11 cellular contexts compared by ENCODE assay signal in the genomic region with DNA sequence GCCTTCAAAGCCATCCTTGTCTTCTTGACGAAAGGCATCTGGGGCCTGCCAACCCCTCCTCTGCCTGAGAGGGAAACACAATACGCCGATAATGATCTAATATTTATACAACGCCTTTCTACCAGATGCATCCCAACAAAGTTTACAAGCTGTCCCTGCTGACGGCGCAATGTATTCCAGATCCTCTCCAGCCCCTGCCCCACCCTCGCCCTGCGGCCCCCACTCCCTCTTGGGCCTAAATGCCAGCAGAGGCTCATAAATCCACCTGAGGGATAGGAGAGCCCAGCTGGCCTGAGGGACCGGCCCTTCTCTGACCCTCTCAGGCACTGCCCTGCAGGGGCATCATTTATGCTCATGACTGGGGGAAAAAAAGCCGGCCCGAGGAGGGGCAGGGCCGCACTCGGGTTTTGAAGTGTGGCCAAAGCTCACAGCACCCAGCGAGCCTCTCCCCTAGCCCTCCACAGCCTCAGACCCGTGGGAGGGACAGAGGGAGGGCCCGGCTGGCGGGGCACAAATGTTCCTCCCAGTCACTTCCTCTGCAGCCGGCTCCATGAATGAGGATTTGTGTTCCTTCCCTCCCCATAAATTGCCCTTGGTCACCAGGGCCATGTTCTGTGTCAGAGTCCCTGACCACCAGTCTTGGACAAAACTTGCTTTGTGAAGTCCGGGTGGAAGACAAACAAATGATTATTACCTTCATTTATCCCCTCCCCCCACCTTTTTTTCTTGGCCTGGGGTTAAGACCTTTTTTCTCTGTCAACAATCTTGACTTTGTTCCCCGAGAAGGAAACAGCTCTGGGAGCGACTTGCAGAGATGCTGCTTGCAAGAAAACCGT.
DNase-seq lines count a peak whose midpoint lies in the region; ATAC-seq and TF ChIP-seq lines count a peak whose summit lies in the region.
"Had no signal": no experiment of that assay in that cellular context is flagged by ENCODE, and none has a peak within 500 bp of the region (broad histone marks: within the 10 kb centered on the region; RNA-seq: fewer than 3 reads in every experiment).

No MANE protein-coding gene starts in this region.

- H3K36me3 ChIP-seq in right atrium auricular region, result no peaks in the 10 kb centered on the region
- no peaks in the 10 kb centered on the region for H3K36me3 ChIP-seq in aorta (ENCODE audit: control insufficient read depth in 1 of 2, insufficient read depth in 2 of 2, low read length in 1 of 2)

- H3K9me3 ChIP-seq in right atrium auricular region (no peaks in the 10 kb centered on the region), aorta (ENCODE audit: control insufficient read depth, low read length) (no peaks in the 10 kb centered on the region)

- no peak overlapping the region for H3K4me3 ChIP-seq in right atrium auricular region
- H3K4me3 ChIP-seq in aorta (ENCODE audit: low read length in 2 of 2), result no peak overlapping the region

- H3K4me3 Mint-ChIP-seq in glutamatergic neuron (ENCODE audit: unreplicated experiment) (no peak overlapping the region), nephron progenitor cell (peak overlapping the region; percentile 55)
- H3K4me3 Mint-ChIP-seq: T-helper 2 cell treated with Interferon-gamma antibody and Interleukin-4, amounts not matched to agents 5 μg/mL and 100 μg/mL, for 36 hours had no signal

- H3K27ac ChIP-seq in right atrium auricular region (no peak overlapping the region), aorta (ENCODE audit: low read depth in 1 of 2, low read length in 2 of 2) (no peak overlapping the region)

- peaks cover 5% of the 10 kb centered on the region for H3K4me1 Mint-ChIP-seq in glutamatergic neuron (ENCODE audit: low read depth, unreplicated experiment)
- peaks cover 94% of the 10 kb centered on the region for H3K4me1 Mint-ChIP-seq in nephron progenitor cell

- peaks cover 1% of the 10 kb centered on the region for H3K9me3 Mint-ChIP-seq in glutamatergic neuron (ENCODE audit: unreplicated experiment)
- no peaks in the 10 kb centered on the region for H3K9me3 Mint-ChIP-seq in nephron progenitor cell
- H3K9me3 Mint-ChIP-seq: T-helper 2 cell treated with Interferon-gamma antibody and Interleukin-4, amounts not matched to agents 5 μg/mL and 100 μg/mL, for 36 hours had no signal

- peak; percentile 43 for ATAC-seq in Right ventricle myocardium inferior
- peak; percentile 7 for ATAC-seq in aorta (ENCODE audit: low FRiP score)
- ATAC-seq in HG02798 (IDR thresholded peaks at IDR 0.05; ENCODE audit: poor library complexity, unreplicated experiment), result no peak
- ATAC-seq in HG02973 (IDR thresholded peaks at IDR 0.05; ENCODE audit: unreplicated experiment), result no peak

- H3K4me1 ChIP-seq in right atrium auricular region, result peaks cover 0 to 16% of the 10 kb centered on the region in 2 donors
- no peaks in the 10 kb centered on the region for H3K4me1 ChIP-seq in aorta (ENCODE audit: control insufficient read depth in 1 of 2, insufficient read depth in 2 of 2, low read length in 2 of 2)

- 76% methylated on average over 22 of the region's 22 CpGs for WGBS in aorta, 2 donors

- H3K36me3 Mint-ChIP-seq in glutamatergic neuron (ENCODE audit: unreplicated experiment), result no peaks in the 10 kb centered on the region
- H3K36me3 Mint-ChIP-seq in nephron progenitor cell (ENCODE audit: low read depth), result no peaks in the 10 kb centered on the region

- intact Hi-C loops in Right ventricle myocardium inferior (cut with DNase I) (no loop called here), aorta (cut with DNase I) (no loop called here)

- H3K27me3 ChIP-seq in right atrium auricular region (peaks cover 0 to 2% of the 10 kb centered on the region in 2 donors), aorta (ENCODE audit: control insufficient read depth in 1 of 2, insufficient read depth in 2 of 2, low read length in 1 of 2) (no peaks in the 10 kb centered on the region)

- H3K27me3 Mint-ChIP-seq in glutamatergic neuron (ENCODE audit: unreplicated experiment) (no peaks in the 10 kb centered on the region), nephron progenitor cell (ENCODE audit: low read depth, poor library complexity) (peaks cover 38% of the 10 kb centered on the region)

- no peak for DNase-seq in Right ventricle myocardium inferior (ENCODE audit: missing footprints)
- DNase-seq in right atrium auricular region (ENCODE audit: low spot score), result no peak
- peak; percentile 12 for DNase-seq in glutamatergic neuron
- peak; percentile 70 for DNase-seq in nephron progenitor cell
- no peak for DNase-seq in aorta
- DNase-seq in activated CD8-positive, alpha-beta memory T cell treated with anti-CD3 and anti-CD28 coated beads, Interleukin-2, amount 50 U/mL, for 4 hours, result no peak
- DNase-seq: EL, MV-4-11 had no signal

- H3K27ac Mint-ChIP-seq in glutamatergic neuron (ENCODE audit: unreplicated experiment) (no peak overlapping the region), nephron progenitor cell (peak overlapping the region; percentile 95)
- H3K27ac Mint-ChIP-seq: T-helper 2 cell treated with Interferon-gamma antibody and Interleukin-4, amounts not matched to agents 5 μg/mL and 100 μg/mL, for 36 hours had no signal

- TF ChIP-seq CTCF in right atrium auricular region (IDR thresholded peaks at IDR 0.05) (no peak), glutamatergic neuron (IDR thresholded peaks at IDR 0.05; ENCODE audit: partially characterized antibody, unreplicated experiment) (no peak), nephron progenitor cell (IDR thresholded peaks at IDR 0.05) (no peak)

Comparison
In these comparisons a context has a peak if more than half of its experiments do, and no peak if none do; other contexts are left out.
1. ATAC-seq: peak in Right ventricle myocardium inferior (single experiment) and aorta (single experiment); none in HG02798 (single experiment) and HG02973 (single experiment).
2. DNase-seq: peak in glutamatergic neuron (single experiment) and nephron progenitor cell (single experiment); none in Right ventricle myocardium inferior (single experiment), right atrium auricular region (single experiment), aorta (0 of 2) and activated CD8-positive, alpha-beta memory T cell treated with anti-CD3 and anti-CD28 coated beads, Interleukin-2, amount 50 U/mL, for 4 hours (single experiment).